ENCODE assay signal across 1 cellular context in the genomic region with DNA sequence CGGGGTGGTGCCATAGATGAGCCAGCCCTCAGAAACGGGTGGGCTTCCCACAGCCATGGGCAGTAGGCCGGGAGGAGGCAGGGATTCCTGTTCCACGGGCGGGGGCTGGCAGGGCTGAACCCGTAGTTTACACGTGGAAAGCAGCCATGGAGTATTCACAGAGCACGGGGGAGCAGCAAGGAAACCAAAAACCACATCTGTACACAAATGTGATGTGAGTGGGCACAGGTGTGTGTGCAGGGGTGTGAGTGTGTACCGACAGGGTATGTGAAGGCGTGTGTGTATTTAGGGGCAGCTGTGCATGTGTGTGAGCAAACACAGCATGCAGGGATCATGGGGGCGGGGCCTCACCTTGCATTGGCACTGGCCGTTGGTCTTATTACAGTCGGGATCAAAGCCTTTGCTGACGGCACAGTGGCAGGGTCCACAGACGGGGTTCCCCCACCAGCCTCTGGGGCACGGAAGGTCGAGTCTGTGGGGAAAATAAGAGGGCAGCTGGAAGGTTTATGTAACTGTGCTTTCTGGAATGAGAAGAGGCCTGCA.
TF ChIP-seq lines count a peak whose summit lies in the region.

No MANE protein-coding gene starts in this region.

TF ChIP-seq in GM23338, 12 proteins besides CTCF, POLR2A, EP300 and RAD21 (continued from another document):
- TF ChIP-seq, protein P1, sequence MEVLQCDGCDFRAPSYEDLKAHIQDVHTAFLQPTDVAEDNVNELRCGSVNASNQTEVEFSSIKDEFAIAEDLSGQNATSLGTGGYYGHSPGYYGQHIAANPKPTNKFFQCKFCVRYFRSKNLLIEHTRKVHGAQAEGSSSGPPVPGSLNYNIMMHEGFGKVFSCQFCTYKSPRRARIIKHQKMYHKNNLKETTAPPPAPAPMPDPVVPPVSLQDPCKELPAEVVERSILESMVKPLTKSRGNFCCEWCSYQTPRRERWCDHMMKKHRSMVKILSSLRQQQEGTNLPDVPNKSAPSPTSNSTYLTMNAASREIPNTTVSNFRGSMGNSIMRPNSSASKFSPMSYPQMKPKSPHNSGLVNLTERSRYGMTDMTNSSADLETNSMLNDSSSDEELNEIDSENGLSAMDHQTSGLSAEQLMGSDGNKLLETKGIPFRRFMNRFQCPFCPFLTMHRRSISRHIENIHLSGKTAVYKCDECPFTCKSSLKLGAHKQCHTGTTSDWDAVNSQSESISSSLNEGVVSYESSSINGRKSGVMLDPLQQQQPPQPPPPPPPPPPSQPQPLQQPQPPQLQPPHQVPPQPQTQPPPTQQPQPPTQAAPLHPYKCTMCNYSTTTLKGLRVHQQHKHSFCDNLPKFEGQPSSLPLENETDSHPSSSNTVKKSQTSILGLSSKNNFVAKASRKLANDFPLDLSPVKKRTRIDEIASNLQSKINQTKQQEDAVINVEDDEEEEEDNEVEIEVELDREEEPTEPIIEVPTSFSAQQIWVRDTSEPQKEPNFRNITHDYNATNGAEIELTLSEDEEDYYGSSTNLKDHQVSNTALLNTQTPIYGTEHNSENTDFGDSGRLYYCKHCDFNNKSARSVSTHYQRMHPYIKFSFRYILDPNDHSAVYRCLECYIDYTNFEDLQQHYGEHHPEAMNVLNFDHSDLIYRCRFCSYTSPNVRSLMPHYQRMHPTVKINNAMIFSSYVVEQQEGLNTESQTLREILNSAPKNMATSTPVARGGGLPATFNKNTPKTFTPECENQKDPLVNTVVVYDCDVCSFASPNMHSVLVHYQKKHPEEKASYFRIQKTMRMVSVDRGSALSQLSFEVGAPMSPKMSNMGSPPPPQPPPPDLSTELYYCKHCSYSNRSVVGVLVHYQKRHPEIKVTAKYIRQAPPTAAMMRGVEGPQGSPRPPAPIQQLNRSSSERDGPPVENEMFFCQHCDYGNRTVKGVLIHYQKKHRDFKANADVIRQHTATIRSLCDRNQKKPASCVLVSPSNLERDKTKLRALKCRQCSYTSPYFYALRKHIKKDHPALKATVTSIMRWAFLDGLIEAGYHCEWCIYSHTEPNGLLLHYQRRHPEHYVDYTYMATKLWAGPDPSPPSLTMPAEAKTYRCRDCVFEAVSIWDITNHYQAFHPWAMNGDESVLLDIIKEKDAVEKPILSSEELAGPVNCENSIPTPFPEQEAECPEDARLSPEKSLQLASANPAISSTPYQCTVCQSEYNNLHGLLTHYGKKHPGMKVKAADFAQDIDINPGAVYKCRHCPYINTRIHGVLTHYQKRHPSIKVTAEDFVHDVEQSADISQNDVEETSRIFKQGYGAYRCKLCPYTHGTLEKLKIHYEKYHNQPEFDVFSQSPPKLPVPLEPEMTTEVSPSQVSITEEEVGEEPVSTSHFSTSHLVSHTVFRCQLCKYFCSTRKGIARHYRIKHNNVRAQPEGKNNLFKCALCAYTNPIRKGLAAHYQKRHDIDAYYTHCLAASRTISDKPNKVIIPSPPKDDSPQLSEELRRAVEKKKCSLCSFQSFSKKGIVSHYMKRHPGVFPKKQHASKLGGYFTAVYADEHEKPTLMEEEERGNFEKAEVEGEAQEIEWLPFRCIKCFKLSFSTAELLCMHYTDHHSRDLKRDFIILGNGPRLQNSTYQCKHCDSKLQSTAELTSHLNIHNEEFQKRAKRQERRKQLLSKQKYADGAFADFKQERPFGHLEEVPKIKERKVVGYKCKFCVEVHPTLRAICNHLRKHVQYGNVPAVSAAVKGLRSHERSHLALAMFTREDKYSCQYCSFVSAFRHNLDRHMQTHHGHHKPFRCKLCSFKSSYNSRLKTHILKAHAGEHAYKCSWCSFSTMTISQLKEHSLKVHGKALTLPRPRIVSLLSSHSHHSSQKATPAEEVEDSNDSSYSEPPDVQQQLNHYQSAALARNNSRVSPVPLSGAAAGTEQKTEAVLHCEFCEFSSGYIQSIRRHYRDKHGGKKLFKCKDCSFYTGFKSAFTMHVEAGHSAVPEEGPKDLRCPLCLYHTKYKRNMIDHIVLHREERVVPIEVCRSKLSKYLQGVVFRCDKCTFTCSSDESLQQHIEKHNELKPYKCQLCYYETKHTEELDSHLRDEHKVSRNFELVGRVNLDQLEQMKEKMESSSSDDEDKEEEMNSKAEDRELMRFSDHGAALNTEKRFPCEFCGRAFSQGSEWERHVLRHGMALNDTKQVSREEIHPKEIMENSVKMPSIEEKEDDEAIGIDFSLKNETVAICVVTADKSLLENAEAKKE (CRISPR knock-in tag; IDR thresholded peaks at IDR 0.05), result no peak
- TF ChIP-seq ZNF331 (CRISPR knock-in tag; IDR thresholded peaks at IDR 0.05; ENCODE audit: low read depth) (no peak), NANOG (IDR thresholded peaks at IDR 0.05; ENCODE audit: borderline replicate concordance) (no peak), CREB1 (CRISPR knock-in tag; IDR thresholded peaks at IDR 0.05; ENCODE audit: low read depth) (no peak), JUNB (IDR thresholded peaks at IDR 0.05; ENCODE audit: unreplicated experiment) (no peak), EZH2 (IDR thresholded peaks at IDR 0.05; ENCODE audit: low read depth, unreplicated experiment) (no peak), EZH2phosphoT487 (IDR thresholded peaks at IDR 0.05; ENCODE audit: unreplicated experiment) (no peak), POLR2AphosphoS5 (IDR thresholded peaks at IDR 0.05; ENCODE audit: low read depth) (no peak), STAT1 (IDR thresholded peaks at IDR 0.05; ENCODE audit: unreplicated experiment) (no peak)
- TF ChIP-seq, protein P2, sequence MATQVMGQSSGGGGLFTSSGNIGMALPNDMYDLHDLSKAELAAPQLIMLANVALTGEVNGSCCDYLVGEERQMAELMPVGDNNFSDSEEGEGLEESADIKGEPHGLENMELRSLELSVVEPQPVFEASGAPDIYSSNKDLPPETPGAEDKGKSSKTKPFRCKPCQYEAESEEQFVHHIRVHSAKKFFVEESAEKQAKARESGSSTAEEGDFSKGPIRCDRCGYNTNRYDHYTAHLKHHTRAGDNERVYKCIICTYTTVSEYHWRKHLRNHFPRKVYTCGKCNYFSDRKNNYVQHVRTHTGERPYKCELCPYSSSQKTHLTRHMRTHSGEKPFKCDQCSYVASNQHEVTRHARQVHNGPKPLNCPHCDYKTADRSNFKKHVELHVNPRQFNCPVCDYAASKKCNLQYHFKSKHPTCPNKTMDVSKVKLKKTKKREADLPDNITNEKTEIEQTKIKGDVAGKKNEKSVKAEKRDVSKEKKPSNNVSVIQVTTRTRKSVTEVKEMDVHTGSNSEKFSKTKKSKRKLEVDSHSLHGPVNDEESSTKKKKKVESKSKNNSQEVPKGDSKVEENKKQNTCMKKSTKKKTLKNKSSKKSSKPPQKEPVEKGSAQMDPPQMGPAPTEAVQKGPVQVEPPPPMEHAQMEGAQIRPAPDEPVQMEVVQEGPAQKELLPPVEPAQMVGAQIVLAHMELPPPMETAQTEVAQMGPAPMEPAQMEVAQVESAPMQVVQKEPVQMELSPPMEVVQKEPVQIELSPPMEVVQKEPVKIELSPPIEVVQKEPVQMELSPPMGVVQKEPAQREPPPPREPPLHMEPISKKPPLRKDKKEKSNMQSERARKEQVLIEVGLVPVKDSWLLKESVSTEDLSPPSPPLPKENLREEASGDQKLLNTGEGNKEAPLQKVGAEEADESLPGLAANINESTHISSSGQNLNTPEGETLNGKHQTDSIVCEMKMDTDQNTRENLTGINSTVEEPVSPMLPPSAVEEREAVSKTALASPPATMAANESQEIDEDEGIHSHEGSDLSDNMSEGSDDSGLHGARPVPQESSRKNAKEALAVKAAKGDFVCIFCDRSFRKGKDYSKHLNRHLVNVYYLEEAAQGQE (IDR thresholded peaks at IDR 0.05; ENCODE audit: unreplicated experiment), result no peak
